In genomic region chr19:47489072-47489914, GRCh38 we compare ENCODE assay signal across 26 cellular contexts. TPM values are rescaled to one million over a fixed set of nuclear protein-coding genes. Genes with fewer than 3 reads are reported as not detected.
DNase-seq lines count a peak whose midpoint lies in the region; ATAC-seq, FAIRE-seq and TF ChIP-seq lines count a peak whose summit lies in the region.
"Had no signal": no experiment of that assay in that cellular context is flagged by ENCODE, and none has a peak within 500 bp of the region (broad histone marks: within the 10 kb centered on the region; RNA-seq: fewer than 3 reads in every experiment).

No MANE protein-coding gene starts in this region.

- H3K4me1 ChIP-seq in CD4-positive, alpha-beta memory T cell (ENCODE audit: insufficient read depth, low read length) = peaks cover 15% of the 10 kb centered on the region
- H3K4me1 ChIP-seq in HEK293 (ENCODE audit: control insufficient read depth, insufficient read depth, low read length) (no peaks in the 10 kb centered on the region), K562 (replicated peaks in 1 of 2; ENCODE audit: control insufficient read depth in 2 of 2, insufficient read depth in 2 of 2, low read length in 2 of 2) (peaks cover 0 to 56% of the 10 kb centered on the region in 2 experiments; a peak in 3 of 5 replicates)
- H3K4me1 ChIP-seq: gastrocnemius medialis had no signal

- H3K9me3 Mint-ChIP-seq in CD4-positive, alpha-beta memory T cell = peaks cover 0 to 2% (median 0%) of the 10 kb centered on the region in 8 donors
- H3K9me3 Mint-ChIP-seq in neural crest cell = no peaks in the 10 kb centered on the region
- H3K9me3 Mint-ChIP-seq: activated B cell treated with CpG ODN at 0.5 μM for 24 hours; activated CD4-positive, alpha-beta memory T cell treated with anti-CD3 and anti-CD28 coated beads for 36 hours; endodermal cell; stimulated activated naive CD8-positive, alpha-beta T cell treated with anti-CD3 and anti-CD28 coated beads, Interleukin-15, amount 100 ng/mL, for 72 hours had no signal

- no peak overlapping the region for H3K4me2 ChIP-seq in K562 (ENCODE audit: insufficient read depth, low read length)

- peak overlapping the region in 4 of 7 donors; percentile 13 to 84 (median 50) for H3K27ac Mint-ChIP-seq in CD4-positive, alpha-beta memory T cell
- H3K27ac Mint-ChIP-seq in neural crest cell (ENCODE audit: unreplicated experiment) = no peak overlapping the region
- H3K27ac Mint-ChIP-seq: activated B cell treated with CpG ODN at 0.5 μM for 24 hours; activated CD4-positive, alpha-beta memory T cell treated with anti-CD3 and anti-CD28 coated beads for 36 hours; endodermal cell had no signal

- POLR2A ChIA-PET in CD4-positive, alpha-beta memory T cell (lab: Charles Lee; ENCODE audit: partially characterized antibody) = no interaction called here
- POLR2A ChIA-PET in HEK293 (lab: Yijun Ruan, JAX) (interaction anchor here (0.5 to 0.6 kb wide), 2 partner anchors 108 to 594 kb away, joined by 3 read pairs; no protein-coding TSS in a partner anchor), K562 (lab: Yijun Ruan, JAX) (interaction anchor here (0.5 to 1.2 kb wide), 3 partner anchors 8 to 40 kb away, joined by 3 read pairs; no protein-coding TSS in a partner anchor)

- no peaks in the 10 kb centered on the region for H3K27me3 ChIP-seq in CD4-positive, alpha-beta memory T cell (ENCODE audit: insufficient read depth, low read length)
- no peaks in the 10 kb centered on the region for H3K27me3 ChIP-seq in K562 (ENCODE audit: control insufficient read depth in 2 of 2, insufficient read depth in 2 of 2, low read length in 2 of 2)
- H3K27me3 ChIP-seq: esophagus squamous epithelium, gastrocnemius medialis, tibial artery had no signal

- BruUV-seq in K562 (replicated peaks; lab: Mats Ljungman, UMichigan) = no TSS peak

- no peak overlapping the region for H2AFZ ChIP-seq in K562 (ENCODE audit: low read depth, low read length)

- no peak for TF ChIP-seq POLR2A in K562 (conservative IDR thresholded peaks at IDR 0.05)

- 90% methylated on average over 14 of the region's 17 CpGs for WGBS in K562 (ENCODE audit: insufficient coverage, low coverage, missing lambda C conversion rate)

- TF ChIP-seq RAD21 in K562 (CRISPR knock-in tag; conservative IDR thresholded peaks at IDR 0.05 in 1 of 2, IDR thresholded peaks at IDR 0.05 in 1 of 2) = no peak

- intact Hi-C loops in CD4-positive, alpha-beta memory T cell (cut with micrococcal nuclease) = no loop called here
- intact Hi-C loops in K562 (cut with micrococcal nuclease) = no loop called here

- DNase-seq in CD4-positive, alpha-beta memory T cell = no peak
- no peak for DNase-seq in K562 (ENCODE audit: extremely low read depth in 1 of 4, low spot score in 3 of 4)
- DNase-seq in neural crest cell (ENCODE audit: low read depth, low spot score) = no peak
- no peak for DNase-seq in NCI-H2107 treated with DMSO at 0.1 percent for 48 hours (lab: John Stamatoyannopoulos, UW; ENCODE audit: unreplicated experiment)
- no peak for DNase-seq in UCSD-AML1 (lab: John Stamatoyannopoulos, UW; ENCODE audit: unreplicated experiment)
- DNase-seq: activated B cell treated with CpG ODN at 0.5 μM for 24 hours; activated CD4-positive, alpha-beta memory T cell treated with anti-CD3 and anti-CD28 coated beads for 36 hours; activated gamma-delta T cell; amygdala; cortex of kidney; endodermal cell; esophagus squamous epithelium; gastrocnemius medialis; GF-D8; NCI-H1417; NCI-H2081; NCI-H446 treated with DMSO at 0.1 percent for 48 hours; stimulated activated naive CD8-positive, alpha-beta T cell treated with anti-CD3 and anti-CD28 coated beads, Interleukin-15, amount 100 ng/mL, for 72 hours; T-helper 9 cell; tibial artery had no signal

- CTCF ChIA-PET in CD4-positive, alpha-beta memory T cell (lab: Charles Lee; ENCODE audit: partially characterized antibody) = interaction anchor here (0.8 to 0.9 kb wide), 2 partner anchors 10 to 53 kb away, joined by 3 read pairs; no protein-coding TSS in a partner anchor
- CTCF ChIA-PET in HEK293 (lab: Yijun Ruan, JAX) = interaction anchor here (1.0 kb wide), 1 partner anchor 27 kb away, joined by 3 read pairs; no protein-coding TSS in a partner anchor
- CTCF ChIA-PET in K562 (lab: Yijun Ruan, JAX; ENCODE audit: low intra/inter-chr PET ratio) = no interaction called here

- H3K9me3 ChIP-seq in CD4-positive, alpha-beta memory T cell (ENCODE audit: control insufficient read depth in 1 of 2, low read length in 2 of 2) = no peaks in the 10 kb centered on the region
- H3K9me3 ChIP-seq in HEK293 (ENCODE audit: control insufficient read depth, insufficient read depth, low read depth, low read length) (no peaks in the 10 kb centered on the region), K562 (replicated peaks; ENCODE audit: control insufficient read depth, insufficient read depth, low read depth, low read length) (no peaks in the 10 kb centered on the region)
- H3K9me3 ChIP-seq: esophagus squamous epithelium, gastrocnemius medialis, tibial artery had no signal

- in situ Hi-C loops in K562 (cut with MboI) = no loop called here

- no peaks in the 10 kb centered on the region for H3K27me3 Mint-ChIP-seq in CD4-positive, alpha-beta memory T cell
- no peaks in the 10 kb centered on the region for H3K27me3 Mint-ChIP-seq in neural crest cell (ENCODE audit: low read depth)
- H3K27me3 Mint-ChIP-seq: activated B cell treated with CpG ODN at 0.5 μM for 24 hours; activated CD4-positive, alpha-beta memory T cell treated with anti-CD3 and anti-CD28 coated beads for 36 hours; stimulated activated naive CD8-positive, alpha-beta T cell treated with anti-CD3 and anti-CD28 coated beads, Interleukin-15, amount 100 ng/mL, for 72 hours had no signal

- TF ChIP-seq CTCF in HEK293 (tag by site-specific recombination; IDR thresholded peaks at IDR 0.05) (no peak), K562 (IDR thresholded peaks at IDR 0.05 in 2 of 3, conservative IDR thresholded peaks at IDR 0.05 in 1 of 3; ENCODE audit: insufficient read depth in 2 of 3, low read depth in 1 of 3, low read length in 3 of 3) (no peak), neural crest cell (conservative IDR thresholded peaks at IDR 0.05) (no peak)

- H3K36me3 ChIP-seq in CD4-positive, alpha-beta memory T cell (ENCODE audit: insufficient read depth, low read length) = peaks cover 37% of the 10 kb centered on the region
- peaks cover 7 to 66% of the 10 kb centered on the region in 2 experiments; a peak in 2 of 3 replicates for H3K36me3 ChIP-seq in HEK293 (ENCODE audit: control insufficient read depth in 2 of 2, insufficient read depth in 1 of 2, low read length in 2 of 2)
- peaks cover 62% of the 10 kb centered on the region for H3K36me3 ChIP-seq in K562 (ENCODE audit: control insufficient read depth, insufficient read depth, low read length)

- peaks cover 12 to 32% (median 15%) of the 10 kb centered on the region in 4 donors for H3K4me1 Mint-ChIP-seq in CD4-positive, alpha-beta memory T cell
- peaks cover 6% of the 10 kb centered on the region for H3K4me1 Mint-ChIP-seq in neural crest cell
- H3K4me1 Mint-ChIP-seq: endodermal cell had no signal

- H3K9me1 ChIP-seq in K562 (ENCODE audit: control insufficient read depth, insufficient read depth, low read length) = no peaks in the 10 kb centered on the region

- peaks cover 11% of the 10 kb centered on the region for H3K79me2 ChIP-seq in K562 (ENCODE audit: control insufficient read depth, insufficient read depth, low read length)

- H3K9ac ChIP-seq in K562 (ENCODE audit: insufficient read depth in 1 of 2, low read depth in 2 of 2, low read length in 2 of 2) = 0 out of 4 replicates have a peak overlapping the region, but pooled peaks of 1 of the 2 experiments have one; percentile 39

- H4K20me1 ChIP-seq in K562 (replicated peaks; ENCODE audit: control insufficient read depth, insufficient read depth, low read length) = no peaks in the 10 kb centered on the region

- H3K27ac ChIP-seq in CD4-positive, alpha-beta memory T cell (ENCODE audit: low read depth, low read length) = no peak overlapping the region
- no peak overlapping the region for H3K27ac ChIP-seq in HEK293 (ENCODE audit: extremely low read depth, low read depth, low read length)
- H3K27ac ChIP-seq in K562 (ENCODE audit: extremely low read depth, low read depth, low read length) = no peak overlapping the region; the same call in 2 of the 3 replicates
- H3K27ac ChIP-seq: esophagus squamous epithelium, gastrocnemius medialis, HL-60, tibial artery had no signal

- H3K4me3 ChIP-seq in CD4-positive, alpha-beta memory T cell (ENCODE audit: low read length in 2 of 2) = no peak overlapping the region
- no peak overlapping the region for H3K4me3 ChIP-seq in HEK293 (ENCODE audit: low read depth, low read length)
- H3K4me3 ChIP-seq in K562 = no peak overlapping the region
- H3K4me3 ChIP-seq: esophagus squamous epithelium, gastrocnemius medialis, tibial artery had no signal

- TF ChIP-seq EP300 in K562 (IDR thresholded peaks at IDR 0.05; ENCODE audit: low read length) = no peak

- no peak for FAIRE-seq in K562 (lab: Jason Lieb, UNC)
- FAIRE-seq: H54 had no signal

- H3K4me3 Mint-ChIP-seq in CD4-positive, alpha-beta memory T cell = no peak overlapping the region
- H3K4me3 Mint-ChIP-seq in neural crest cell = peak overlapping the region; percentile 34
- H3K4me3 Mint-ChIP-seq: activated B cell treated with CpG ODN at 0.5 μM for 24 hours; activated CD4-positive, alpha-beta memory T cell treated with anti-CD3 and anti-CD28 coated beads for 36 hours; endodermal cell; stimulated activated naive CD8-positive, alpha-beta T cell treated with anti-CD3 and anti-CD28 coated beads, Interleukin-15, amount 100 ng/mL, for 72 hours had no signal

- ATAC-seq in K562 (no peak), GM18909 (IDR thresholded peaks at IDR 0.05; ENCODE audit: poor library complexity, unreplicated experiment) (no peak)
- ATAC-seq: gastrocnemius medialis; Right ventricle myocardium inferior; sciatic nerve; stimulated activated naive CD8-positive, alpha-beta T cell treated with anti-CD3 and anti-CD28 coated beads, Interleukin-15, amount 100 ng/mL, for 72 hours had no signal

- H3K36me3 Mint-ChIP-seq in CD4-positive, alpha-beta memory T cell = peaks cover 7 to 33% of the 10 kb centered on the region in 2 donors
- H3K36me3 Mint-ChIP-seq in neural crest cell (ENCODE audit: low read depth) = peaks cover 3% of the 10 kb centered on the region

RNA-seq across cellular contexts. Expression of gene KPTN, which starts 5.3 kb away (rescaled TPM):
- total RNA-seq in CD4-positive, alpha-beta memory T cell = 1 to 10 TPM; 4.0 to 4.3 TPM
- 10 to 100 TPM in 1 of 2 donors, 1 to 10 TPM in 1; 4.8 to 10.6 TPM for polyA plus RNA-seq in CD4-positive, alpha-beta memory T cell
- 6.2 and 16.4 TPM in 2 replicates for total RNA-seq in K562 (2011; cell fraction: chromatin; rRNA removed; ENCODE audit: low replicate concordance)
- total RNA-seq in K562 (2011; cell fraction: nucleolus; rRNA removed) = 13.6 and 14.7 TPM in 2 replicates
- total RNA-seq in K562 (2011; cell fraction: nucleoplasm; rRNA removed) = 7.3 and 7.6 TPM in 2 replicates
- total RNA-seq in K562 (2014; rRNA removed) = 8.5 and 11.9 TPM in 2 replicates
- total RNA-seq in K562 (2014; rRNA removed; fragmentation: Illumina TruSeq; extraction: Trizol) = 4.9 and 6.4 TPM in 2 replicates
- total RNA-seq in K562 (2015; rRNA removed; fragmentation: Illumina TruSeq; extraction: Trizol) = 7.8 and 8.0 TPM in 2 replicates
- 14.3 and 16.3 TPM in 2 replicates for total RNA-seq in K562 (2021)
- polyA plus RNA-seq in K562 (2011; rRNA removed) = 10.0 and 10.5 TPM in 2 replicates
- polyA plus RNA-seq in K562 (2011; cell fraction: cytosol; rRNA removed) = 9.7 and 17.1 TPM in 2 replicates
- 28.4 and 49.7 TPM in 2 replicates for polyA plus RNA-seq in K562 (2011; cell fraction: nucleus; rRNA removed)
- polyA plus RNA-seq in K562 (2012) = 11.8 and 12.7 TPM in 2 replicates
- 12.3 and 18.2 TPM in 2 replicates for polyA plus RNA-seq in K562 (2014; fragmentation: Illumina TruSeq; extraction: Trizol)
- polyA plus RNA-seq in K562 (2014; fragmentation: Nextera tagmentation; extraction: Ambion mirVana) = 1 to 10 TPM in 1 of 2 experiments, under 1 TPM in 1; 0.56 to 2.7 TPM
- polyA plus RNA-seq in K562 (2014; rRNA removed) = 16.2 and 18.6 TPM in 2 replicates
- polyA minus RNA-seq in K562 (2011; rRNA and poly(A)+ RNA removed) = 2.6 and 4.0 TPM in 2 replicates
- polyA minus RNA-seq in K562 (2011; cell fraction: cytosol; rRNA and poly(A)+ RNA removed) = 2.9 and 5.1 TPM in 2 replicates
- 2.8 TPM in 2 replicates for polyA minus RNA-seq in K562 (2011; cell fraction: nucleus; rRNA and poly(A)+ RNA removed)
- 30.0 and 30.2 TPM in 2 replicates for total RNA-seq in neural crest cell

RNA-seq across cellular contexts. Expression of gene SLC8A2, which starts 17.6 kb away (rescaled TPM):
- total RNA-seq in CD4-positive, alpha-beta memory T cell = not detected
- polyA plus RNA-seq in CD4-positive, alpha-beta memory T cell = not detected
- total RNA-seq in K562 (2011; cell fraction: chromatin; rRNA removed; ENCODE audit: low replicate concordance) = 1.0 and 3.4 TPM in 2 replicates
- 1.2 and 2.0 TPM in 2 replicates for total RNA-seq in K562 (2011; cell fraction: nucleolus; rRNA removed)
- 1.0 and 1.5 TPM in 2 replicates for total RNA-seq in K562 (2011; cell fraction: nucleoplasm; rRNA removed)
- total RNA-seq in K562 (2014; rRNA removed) = 0.64 and 0.86 TPM in 2 replicates
- total RNA-seq in K562 (2014; rRNA removed; fragmentation: Illumina TruSeq; extraction: Trizol) = 0.10 and 0.15 TPM in 2 replicates
- total RNA-seq in K562 (2015; rRNA removed; fragmentation: Illumina TruSeq; extraction: Trizol) = 0.30 TPM in 1 of 2 replicates, not detected in the other
- total RNA-seq in K562 (2021) = 0.60 and 0.66 TPM in 2 replicates
- 0.09 and 0.17 TPM in 2 replicates for polyA plus RNA-seq in K562 (2011; rRNA removed)
- polyA plus RNA-seq in K562 (2011; cell fraction: cytosol; rRNA removed) = 0.21 and 1.7 TPM in 2 replicates
- 0.48 and 1.0 TPM in 2 replicates for polyA plus RNA-seq in K562 (2011; cell fraction: nucleus; rRNA removed)
- 0.61 and 0.62 TPM in 2 replicates for polyA plus RNA-seq in K562 (2012)
- polyA plus RNA-seq in K562 (2014; fragmentation: Illumina TruSeq; extraction: Trizol) = 0.07 and 0.43 TPM in 2 replicates
- polyA plus RNA-seq in K562 (2014; fragmentation: Nextera tagmentation; extraction: Ambion mirVana) = not detected
- polyA plus RNA-seq in K562 (2014; rRNA removed) = 0.18 and 0.32 TPM in 2 replicates
- 0.42 and 0.49 TPM in 2 replicates for polyA minus RNA-seq in K562 (2011; rRNA and poly(A)+ RNA removed)
- not detected in 2 replicates for polyA minus RNA-seq in K562 (2011; cell fraction: cytosol; rRNA and poly(A)+ RNA removed)
- polyA minus RNA-seq in K562 (2011; cell fraction: nucleus; rRNA and poly(A)+ RNA removed) = 0.27 and 0.56 TPM in 2 replicates
- 0.61 and 0.70 TPM in 2 replicates for total RNA-seq in neural crest cell
- total RNA-seq: activated B cell treated with CpG ODN at 0.5 μM for 24 hours, gastrocnemius medialis, sciatic nerve had no signal

RNA-seq across cellular contexts. Expression of gene NAPA, which starts 25.6 kb away (rescaled TPM):
- 10 to 100 TPM; 84.1 to 88.1 TPM for total RNA-seq in CD4-positive, alpha-beta memory T cell
- 100 to 1,000 TPM in 1 of 2 donors, 10 to 100 TPM in 1; 90.8 to 129 TPM for polyA plus RNA-seq in CD4-positive, alpha-beta memory T cell
- total RNA-seq in K562 (2011; cell fraction: chromatin; rRNA removed; ENCODE audit: low replicate concordance) = 45.2 and 101 TPM in 2 replicates
- 60.4 and 69.0 TPM in 2 replicates for total RNA-seq in K562 (2011; cell fraction: nucleolus; rRNA removed)
- 46.8 and 63.8 TPM in 2 replicates for total RNA-seq in K562 (2011; cell fraction: nucleoplasm; rRNA removed)
- 98.6 and 103 TPM in 2 replicates for total RNA-seq in K562 (2014; rRNA removed)
- total RNA-seq in K562 (2014; rRNA removed; fragmentation: Illumina TruSeq; extraction: Trizol) = 23.3 and 25.7 TPM in 2 replicates
- 49.3 and 49.4 TPM in 2 replicates for total RNA-seq in K562 (2015; rRNA removed; fragmentation: Illumina TruSeq; extraction: Trizol)
- total RNA-seq in K562 (2021) = 88.5 and 92.6 TPM in 2 replicates
- 77.5 and 115 TPM in 2 replicates for polyA plus RNA-seq in K562 (2011; rRNA removed)
- 74.7 and 132 TPM in 2 replicates for polyA plus RNA-seq in K562 (2011; cell fraction: cytosol; rRNA removed)
- 52.5 and 61.2 TPM in 2 replicates for polyA plus RNA-seq in K562 (2011; cell fraction: nucleus; rRNA removed)
- 72.3 and 117 TPM in 2 replicates for polyA plus RNA-seq in K562 (2012)
- polyA plus RNA-seq in K562 (2014; fragmentation: Illumina TruSeq; extraction: Trizol) = 82.2 and 88.2 TPM in 2 replicates
- polyA plus RNA-seq in K562 (2014; fragmentation: Nextera tagmentation; extraction: Ambion mirVana) = 10 to 100 TPM in 1 of 2 experiments, 1 to 10 TPM in 1; 5.4 to 22.4 TPM
- polyA plus RNA-seq in K562 (2014; rRNA removed) = 79.3 and 91.8 TPM in 2 replicates
- 66.5 and 83.7 TPM in 2 replicates for polyA minus RNA-seq in K562 (2011; rRNA and poly(A)+ RNA removed)
- 79.6 and 85.6 TPM in 2 replicates for polyA minus RNA-seq in K562 (2011; cell fraction: cytosol; rRNA and poly(A)+ RNA removed)
- polyA minus RNA-seq in K562 (2011; cell fraction: nucleus; rRNA and poly(A)+ RNA removed) = 26.5 and 37.7 TPM in 2 replicates
- total RNA-seq in neural crest cell = 67.2 and 69.2 TPM in 2 replicates
